ENCODE assay signal across 1 cellular context in genomic region chr2:74502720-74503505, GRCh38.
TF ChIP-seq lines count a peak whose summit lies in the region.

No MANE protein-coding gene starts in this region.

TF ChIP-seq in K562, 482 proteins besides CTCF, POLR2A, EP300 and RAD21 (continued from another document and continues in another):
- TF ChIP-seq, protein P1, sequence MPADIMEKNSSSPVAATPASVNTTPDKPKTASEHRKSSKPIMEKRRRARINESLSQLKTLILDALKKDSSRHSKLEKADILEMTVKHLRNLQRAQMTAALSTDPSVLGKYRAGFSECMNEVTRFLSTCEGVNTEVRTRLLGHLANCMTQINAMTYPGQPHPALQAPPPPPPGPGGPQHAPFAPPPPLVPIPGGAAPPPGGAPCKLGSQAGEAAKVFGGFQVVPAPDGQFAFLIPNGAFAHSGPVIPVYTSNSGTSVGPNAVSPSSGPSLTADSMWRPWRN (IDR thresholded peaks at IDR 0.05; ENCODE audit: low read depth) = peak; percentile 46; the same call in 1 of the 2 replicates
- TF ChIP-seq ELF2 (CRISPR knock-in tag; IDR thresholded peaks at IDR 0.05) (0 out of 2 replicates have a peak, but pooled peaks have one; percentile 53), CEBPZ (IDR thresholded peaks at IDR 0.05; ENCODE audit: borderline replicate concordance, low read depth, low read length) (no peak), NFYB (IDR thresholded peaks at IDR 0.05; ENCODE audit: extremely low read depth, insufficient read length) (no peak), BHLHE40 (IDR thresholded peaks at IDR 0.05; ENCODE audit: low read length) (peak; percentile 99), ZC3H4 (CRISPR knock-in tag; IDR thresholded peaks at IDR 0.05; ENCODE audit: borderline replicate concordance) (peak; percentile 23; the same call in 1 of the 2 replicates), EHMT2 (IDR thresholded peaks at IDR 0.05) (no peak), MAZ (CRISPR knock-in tag; conservative IDR thresholded peaks at IDR 0.05 in 1 of 2, IDR thresholded peaks at IDR 0.05 in 1 of 2) (peak in 1 of 2 experiments; percentile 46; a peak in 3 of 4 replicates), ZBTB11 (CRISPR knock-in tag; IDR thresholded peaks at IDR 0.05) (no peak), ZC3H8 (IDR thresholded peaks at IDR 0.05) (no peak), HNRNPH1 (optimal IDR thresholded peaks at IDR 0.05; ENCODE audit: low read depth, low read length) (no peak), PHF21A (IDR thresholded peaks at IDR 0.05; ENCODE audit: borderline replicate concordance, low read depth) (0 out of 2 replicates have a peak, but pooled peaks have one; percentile 56), ASH1L (IDR thresholded peaks at IDR 0.05; ENCODE audit: borderline replicate concordance, low read depth, partially characterized antibody) (no peak), ZSCAN29 (IDR thresholded peaks at IDR 0.05) (0 out of 2 replicates have a peak, but pooled peaks have one; percentile 20), CAMTA2 (CRISPR knock-in tag; conservative IDR thresholded peaks at IDR 0.05) (no peak), MAX (CRISPR knock-in tag; IDR thresholded peaks at IDR 0.05) (no peak), TAF1 (IDR thresholded peaks at IDR 0.05; ENCODE audit: control insufficient read depth, extremely low read depth, insufficient read depth, low read length, severe bottlenecking) (peak; percentile 54), USF2 (CRISPR knock-in tag; IDR thresholded peaks at IDR 0.05) (peak; percentile 58), ARID1B (IDR thresholded peaks at IDR 0.05) (peak; percentile 79), IFI16 (CRISPR knock-in tag; IDR thresholded peaks at IDR 0.05) (no peak), NBN (IDR thresholded peaks at IDR 0.05; ENCODE audit: low read depth) (0 out of 2 replicates have a peak, but pooled peaks have one; percentile 20), FOXA1 (IDR thresholded peaks at IDR 0.05; ENCODE audit: borderline replicate concordance) (no peak), CHD4 (IDR thresholded peaks at IDR 0.05; ENCODE audit: insufficient read depth, insufficient replicate concordance, low read depth, low read length, poor library complexity, severe bottlenecking) (no peak), ZNF174 (CRISPR knock-in tag; IDR thresholded peaks at IDR 0.05) (no peak), TOE1 (IDR thresholded peaks at IDR 0.05; ENCODE audit: borderline replicate concordance) (peak; percentile 93), TOE1 (CRISPR knock-in tag; IDR thresholded peaks at IDR 0.05; ENCODE audit: borderline replicate concordance, low read depth) (no peak), FOXP1 (CRISPR knock-in tag; IDR thresholded peaks at IDR 0.05) (0 out of 2 replicates have a peak, but pooled peaks have one; percentile 68), ETV1 (tag; conservative IDR thresholded peaks at IDR 0.05; ENCODE audit: low read depth) (peak; percentile 80), SRF (CRISPR knock-in tag; IDR thresholded peaks at IDR 0.05) (0 out of 4 replicates have a peak, but pooled peaks of 1 of the 2 experiments have one; percentile 39), RCOR1 (IDR thresholded peaks at IDR 0.05; ENCODE audit: borderline replicate concordance in 1 of 2, low read depth in 2 of 2, low read length in 2 of 2) (no peak; a peak in 1 of 4 replicates), RAD51 (IDR thresholded peaks at IDR 0.05; ENCODE audit: borderline replicate concordance, low read depth) (peak; percentile 71), NFE2 (IDR thresholded peaks at IDR 0.05; ENCODE audit: low read depth) (peak; percentile 15; the same call in 1 of the 2 replicates), SNIP1 (IDR thresholded peaks at IDR 0.05; ENCODE audit: low read depth) (no peak), ZNF354B (CRISPR knock-in tag; IDR thresholded peaks at IDR 0.05) (no peak), ZNF165 (CRISPR knock-in tag; IDR thresholded peaks at IDR 0.05; ENCODE audit: borderline replicate concordance) (no peak), HDAC8 (tag; IDR thresholded peaks at IDR 0.05) (no peak), SAP30 (IDR thresholded peaks at IDR 0.05; ENCODE audit: borderline replicate concordance, insufficient read depth, low read depth, low read length, poor library complexity, severe bottlenecking) (no peak), MEF2D (tag; conservative IDR thresholded peaks at IDR 0.05; ENCODE audit: low read depth) (no peak), NR2C2 (CRISPR knock-in tag; IDR thresholded peaks at IDR 0.05) (0 out of 2 replicates have a peak, but pooled peaks have one; percentile 7), NR2C2 (tag; IDR thresholded peaks at IDR 0.05) (peak; percentile 92; the same call in 1 of the 2 replicates), ATF3 (IDR thresholded peaks at IDR 0.05) (peak; percentile 96), ATF3 (CRISPR knock-in tag; conservative IDR thresholded peaks at IDR 0.05) (peak; percentile 90)
- TF ChIP-seq, protein P2, sequence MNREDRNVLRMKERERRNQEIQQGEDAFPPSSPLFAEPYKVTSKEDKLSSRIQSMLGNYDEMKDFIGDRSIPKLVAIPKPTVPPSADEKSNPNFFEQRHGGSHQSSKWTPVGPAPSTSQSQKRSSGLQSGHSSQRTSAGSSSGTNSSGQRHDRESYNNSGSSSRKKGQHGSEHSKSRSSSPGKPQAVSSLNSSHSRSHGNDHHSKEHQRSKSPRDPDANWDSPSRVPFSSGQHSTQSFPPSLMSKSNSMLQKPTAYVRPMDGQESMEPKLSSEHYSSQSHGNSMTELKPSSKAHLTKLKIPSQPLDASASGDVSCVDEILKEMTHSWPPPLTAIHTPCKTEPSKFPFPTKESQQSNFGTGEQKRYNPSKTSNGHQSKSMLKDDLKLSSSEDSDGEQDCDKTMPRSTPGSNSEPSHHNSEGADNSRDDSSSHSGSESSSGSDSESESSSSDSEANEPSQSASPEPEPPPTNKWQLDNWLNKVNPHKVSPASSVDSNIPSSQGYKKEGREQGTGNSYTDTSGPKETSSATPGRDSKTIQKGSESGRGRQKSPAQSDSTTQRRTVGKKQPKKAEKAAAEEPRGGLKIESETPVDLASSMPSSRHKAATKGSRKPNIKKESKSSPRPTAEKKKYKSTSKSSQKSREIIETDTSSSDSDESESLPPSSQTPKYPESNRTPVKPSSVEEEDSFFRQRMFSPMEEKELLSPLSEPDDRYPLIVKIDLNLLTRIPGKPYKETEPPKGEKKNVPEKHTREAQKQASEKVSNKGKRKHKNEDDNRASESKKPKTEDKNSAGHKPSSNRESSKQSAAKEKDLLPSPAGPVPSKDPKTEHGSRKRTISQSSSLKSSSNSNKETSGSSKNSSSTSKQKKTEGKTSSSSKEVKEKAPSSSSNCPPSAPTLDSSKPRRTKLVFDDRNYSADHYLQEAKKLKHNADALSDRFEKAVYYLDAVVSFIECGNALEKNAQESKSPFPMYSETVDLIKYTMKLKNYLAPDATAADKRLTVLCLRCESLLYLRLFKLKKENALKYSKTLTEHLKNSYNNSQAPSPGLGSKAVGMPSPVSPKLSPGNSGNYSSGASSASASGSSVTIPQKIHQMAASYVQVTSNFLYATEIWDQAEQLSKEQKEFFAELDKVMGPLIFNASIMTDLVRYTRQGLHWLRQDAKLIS (CRISPR knock-in tag; IDR thresholded peaks at IDR 0.05) = peak; percentile 25; the same call in 1 of the 2 replicates
- TF ChIP-seq, protein P3, sequence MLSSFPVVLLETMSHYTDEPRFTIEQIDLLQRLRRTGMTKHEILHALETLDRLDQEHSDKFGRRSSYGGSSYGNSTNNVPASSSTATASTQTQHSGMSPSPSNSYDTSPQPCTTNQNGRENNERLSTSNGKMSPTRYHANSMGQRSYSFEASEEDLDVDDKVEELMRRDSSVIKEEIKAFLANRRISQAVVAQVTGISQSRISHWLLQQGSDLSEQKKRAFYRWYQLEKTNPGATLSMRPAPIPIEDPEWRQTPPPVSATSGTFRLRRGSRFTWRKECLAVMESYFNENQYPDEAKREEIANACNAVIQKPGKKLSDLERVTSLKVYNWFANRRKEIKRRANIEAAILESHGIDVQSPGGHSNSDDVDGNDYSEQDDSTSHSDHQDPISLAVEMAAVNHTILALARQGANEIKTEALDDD (IDR thresholded peaks at IDR 0.05) = no peak
- TF ChIP-seq, protein P4, sequence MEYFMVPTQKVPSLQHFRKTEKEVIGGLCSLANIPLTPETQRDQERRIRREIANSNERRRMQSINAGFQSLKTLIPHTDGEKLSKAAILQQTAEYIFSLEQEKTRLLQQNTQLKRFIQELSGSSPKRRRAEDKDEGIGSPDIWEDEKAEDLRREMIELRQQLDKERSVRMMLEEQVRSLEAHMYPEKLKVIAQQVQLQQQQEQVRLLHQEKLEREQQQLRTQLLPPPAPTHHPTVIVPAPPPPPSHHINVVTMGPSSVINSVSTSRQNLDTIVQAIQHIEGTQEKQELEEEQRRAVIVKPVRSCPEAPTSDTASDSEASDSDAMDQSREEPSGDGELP (CRISPR knock-in tag; IDR thresholded peaks at IDR 0.05; ENCODE audit: borderline replicate concordance) = peak; percentile 81
- TF ChIP-seq, protein P5, sequence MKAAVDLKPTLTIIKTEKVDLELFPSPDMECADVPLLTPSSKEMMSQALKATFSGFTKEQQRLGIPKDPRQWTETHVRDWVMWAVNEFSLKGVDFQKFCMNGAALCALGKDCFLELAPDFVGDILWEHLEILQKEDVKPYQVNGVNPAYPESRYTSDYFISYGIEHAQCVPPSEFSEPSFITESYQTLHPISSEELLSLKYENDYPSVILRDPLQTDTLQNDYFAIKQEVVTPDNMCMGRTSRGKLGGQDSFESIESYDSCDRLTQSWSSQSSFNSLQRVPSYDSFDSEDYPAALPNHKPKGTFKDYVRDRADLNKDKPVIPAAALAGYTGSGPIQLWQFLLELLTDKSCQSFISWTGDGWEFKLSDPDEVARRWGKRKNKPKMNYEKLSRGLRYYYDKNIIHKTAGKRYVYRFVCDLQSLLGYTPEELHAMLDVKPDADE (conservative IDR thresholded peaks at IDR 0.05; ENCODE audit: control insufficient read depth, low read depth, low read length) = 0 out of 2 replicates have a peak, but pooled peaks have one; percentile 47
